24 cellular contexts compared by ENCODE assay signal in the genomic region with DNA sequence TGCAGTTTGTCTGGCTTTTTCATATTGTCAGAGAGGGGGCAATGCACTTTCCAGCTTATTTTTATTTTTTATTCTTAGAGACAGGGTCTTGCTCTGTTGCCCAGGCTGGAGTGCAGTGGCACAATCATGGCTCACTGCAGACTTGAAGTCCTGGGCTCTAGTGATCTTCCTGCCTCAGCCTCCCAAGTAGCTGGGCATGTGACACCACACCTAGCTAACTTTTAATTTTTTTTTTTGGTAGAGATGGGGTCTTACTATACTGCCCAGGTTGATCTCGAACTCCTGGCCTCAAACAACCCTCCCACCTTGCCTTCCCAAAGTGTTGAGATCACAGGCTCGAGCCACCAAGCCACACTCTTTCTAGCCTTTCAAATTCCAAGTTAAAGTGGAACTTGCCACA. TPM values are rescaled to one million over a fixed set of nuclear protein-coding genes. Genes with fewer than 3 reads are reported as not detected.
"Had no signal": no experiment of that assay in that cellular context is flagged by ENCODE, and none has a peak within 500 bp of the region (broad histone marks: within the 10 kb centered on the region; RNA-seq: fewer than 3 reads in every experiment).

No MANE protein-coding gene starts in this region.

- H3K9ac ChIP-seq: neural progenitor cell had no signal

- ATAC-seq: natural killer cell treated with Interleukin-12 subunit alpha and Interleukin-12 subunit beta and Interleukin-15 and Interleukin-18, amount 100 ng/mL, for 72 hours; pancreas; right cardiac atrium had no signal

- H3K9me3 Mint-ChIP-seq: natural killer cell treated with Interleukin-12 subunit alpha and Interleukin-12 subunit beta and Interleukin-15 and Interleukin-18, amount 100 ng/mL, for 72 hours; neural progenitor cell had no signal

- H3K36me3 Mint-ChIP-seq: natural killer cell treated with Interleukin-12 subunit alpha and Interleukin-12 subunit beta and Interleukin-15 and Interleukin-18, amount 100 ng/mL, for 72 hours; neural progenitor cell had no signal

- H3K36me3 ChIP-seq: esophagus muscularis mucosa, gastroesophageal sphincter, neural progenitor cell, pancreas, stomach, upper lobe of left lung, uterus had no signal

- H3K4me3 ChIP-seq: coronary artery, esophagus muscularis mucosa, gastroesophageal sphincter, neural progenitor cell, pancreas, stomach, upper lobe of left lung, uterus had no signal

- H3K27me3 ChIP-seq: esophagus muscularis mucosa, gastroesophageal sphincter, neural progenitor cell, pancreas, stomach, upper lobe of left lung, uterus had no signal

- H3K4me2 ChIP-seq: neural progenitor cell had no signal

- H3K4me1 ChIP-seq: pancreas, upper lobe of left lung, uterus had no signal

- DNase-seq: effector CD8-positive, alpha-beta T cell; foreskin fibroblast; glutamatergic neuron; kidney glomerular epithelial cell; nucleus accumbens; pancreas; right cardiac atrium; small intestine; stimulated activated CD4-positive, alpha-beta T cell treated with anti-CD3 and anti-CD28 coated beads, Interleukin-12 subunit alpha, Interleukin-12 subunit beta, amount 100 ng/mL, for 4 hours; stimulated activated naive CD4-positive, alpha-beta T cell; stomach; substantia nigra; upper lobe of left lung; uterus had no signal

- H3K4me3 Mint-ChIP-seq: natural killer cell treated with Interleukin-12 subunit alpha and Interleukin-12 subunit beta and Interleukin-15 and Interleukin-18, amount 100 ng/mL, for 72 hours; neural progenitor cell had no signal

- H3K9me3 ChIP-seq: esophagus muscularis mucosa, gastroesophageal sphincter, pancreas, stomach, upper lobe of left lung, uterus had no signal

- H3K27ac ChIP-seq: coronary artery, esophagus muscularis mucosa, gastroesophageal sphincter, neural progenitor cell, pancreas, stomach, upper lobe of left lung, uterus had no signal

- H3K27ac Mint-ChIP-seq: natural killer cell treated with Interleukin-12 subunit alpha and Interleukin-12 subunit beta and Interleukin-15 and Interleukin-18, amount 100 ng/mL, for 72 hours; neural progenitor cell; progenitor cell of endocrine pancreas had no signal

RNA-seq across cellular contexts. Expression of a gene that starts 3.9 kb away (rescaled TPM):
- total RNA-seq: chondrocyte; dermis microvascular lymphatic vessel endothelial cell; lung microvascular endothelial cell; myocyte; natural killer cell treated with Interleukin-12 subunit alpha and Interleukin-12 subunit beta and Interleukin-15 and Interleukin-18, amount 100 ng/mL, for 72 hours; pancreas had no signal
